8 cellular contexts compared by ENCODE assay signal in genomic region chr4:75512336-75513211, GRCh38. TPM values are rescaled to one million over a fixed set of nuclear protein-coding genes. Genes with fewer than 3 reads are reported as not detected.
DNase-seq lines count a peak whose midpoint lies in the region; ATAC-seq and TF ChIP-seq lines count a peak whose summit lies in the region.

No MANE protein-coding gene starts in this region.

- no peak for TF ChIP-seq CTCF in PC-9 (conservative IDR thresholded peaks at IDR 0.05)

- H3K27me3 Mint-ChIP-seq in activated CD4-positive, alpha-beta T cell treated with anti-CD3 and anti-CD28 coated beads, Interleukin-2, amount 10 ng/mL, durations not matched to agents 24 days and 14 days = no peaks in the 10 kb centered on the region

- no TSS peak for BruUV-seq in PC-9 (replicated peaks; lab: Mats Ljungman, UMichigan)

- POLR2A ChIA-PET in PC-9 (lab: Charles Lee; ENCODE audit: unreplicated experiment) = interaction anchor here (0.6 kb wide), 1 partner anchor 49 kb away, joined by 4 read pairs; no protein-coding TSS in a partner anchor

- H4K20me1 ChIP-seq in PC-9 (ENCODE audit: insufficient read depth) = no peaks in the 10 kb centered on the region

- CTCF ChIA-PET in PC-9 (lab: Charles Lee) = interaction anchor here (0.7 kb wide), 1 partner anchor 336 kb away, joined by 7 read pairs; no protein-coding TSS in a partner anchor

- peak overlapping the region; percentile 100; the same call in 1 of the 2 replicates for H2AFZ ChIP-seq in PC-9

- peaks cover 6% of the 10 kb centered on the region; the same call in 1 of the 2 replicates for H3K36me3 ChIP-seq in PC-9 (ENCODE audit: low read depth)

- H3K4me1 Mint-ChIP-seq in activated CD4-positive, alpha-beta T cell treated with anti-CD3 and anti-CD28 coated beads, Interleukin-2, amount 10 ng/mL, durations not matched to agents 24 days and 14 days = peaks cover 33% of the 10 kb centered on the region

- peaks cover 24% of the 10 kb centered on the region for H3K36me3 Mint-ChIP-seq in activated CD4-positive, alpha-beta T cell treated with anti-CD3 and anti-CD28 coated beads, Interleukin-2, amount 10 ng/mL, durations not matched to agents 24 days and 14 days (ENCODE audit: low read depth)

- no peaks in the 10 kb centered on the region for H3K9me3 ChIP-seq in PC-9 (ENCODE audit: insufficient read depth, low read depth)

- peak overlapping the region; percentile 95; the same call in 1 of the 2 replicates for H3K4me3 ChIP-seq in PC-9

- H3K27ac Mint-ChIP-seq in activated CD4-positive, alpha-beta T cell treated with anti-CD3 and anti-CD28 coated beads, Interleukin-2, amount 10 ng/mL, durations not matched to agents 24 days and 14 days = peak overlapping the region; percentile 69

- H3K9me2 ChIP-seq in PC-9 (ENCODE audit: insufficient read depth) = no peaks in the 10 kb centered on the region

- DNase-seq in activated CD4-positive, alpha-beta T cell treated with anti-CD3 and anti-CD28 coated beads, Interleukin-2, amount 10 ng/mL, durations not matched to agents 24 days and 14 days = no peak
- DNase-seq in activated CD4-positive, alpha-beta T cell treated with anti-CD3 and anti-CD28 coated beads, Interleukin-2, amount 50 U/mL, for 4 hours = no peak
- DNase-seq in PC-9 = no peak
- no peak for DNase-seq in epithelial cell of prostate (ENCODE audit: low read depth, low spot score)
- DNase-seq in renal cortical epithelial cell (ENCODE audit: low read depth) = peak; percentile 60
- no peak for DNase-seq in stimulated activated CD4-positive, alpha-beta T cell treated with anti-CD3 and anti-CD28 coated beads, Interleukin-1b, Interleukin-23, amount 100 ng/mL, for 48 hours
- no peak for DNase-seq in stimulated activated naive CD4-positive, alpha-beta T cell treated with Interleukin-2 at 50 U/mL for 16 hours (lab: John Stamatoyannopoulos, UW)

- H3K4me1 ChIP-seq in PC-9 (replicated peaks; ENCODE audit: insufficient read depth) = peaks cover 29% of the 10 kb centered on the region

- no peaks in the 10 kb centered on the region for H3K9me3 Mint-ChIP-seq in activated CD4-positive, alpha-beta T cell treated with anti-CD3 and anti-CD28 coated beads, Interleukin-2, amount 10 ng/mL, durations not matched to agents 24 days and 14 days

- intact Hi-C loops in activated CD4-positive, alpha-beta T cell treated with anti-CD3 and anti-CD28 coated beads, Interleukin-2, amount 10 ng/mL, durations not matched to agents 24 days and 14 days (cut with micrococcal nuclease) = loop anchor here (5.0 to 10.0 kb wide), 3 partner anchors 140 to 1565 kb away; partner anchors contain the start of genes CCNI and MTHFD2L
- intact Hi-C loops in PC-9 (cut with micrococcal nuclease; ENCODE audit: unreplicated experiment) = loop anchor here (5.0 kb wide), 1 partner anchor 45 kb away; the partner anchor contains the start of gene ODAPH

- H3K4me3 Mint-ChIP-seq in activated CD4-positive, alpha-beta T cell treated with anti-CD3 and anti-CD28 coated beads, Interleukin-2, amount 10 ng/mL, durations not matched to agents 24 days and 14 days = no peak overlapping the region

- ATAC-seq in GM21390 (IDR thresholded peaks at IDR 0.05; ENCODE audit: unreplicated experiment) = no peak

- peak overlapping the region; percentile 96 for H3K4me2 ChIP-seq in PC-9

- no peaks in the 10 kb centered on the region for H3K27me3 ChIP-seq in PC-9 (ENCODE audit: insufficient read depth, low read depth)

- H3K27ac ChIP-seq in PC-9 (no peak overlapping the region), epithelial cell of prostate (peak overlapping the region; percentile 88)

- H3K79me2 ChIP-seq in PC-9 (ENCODE audit: low read depth) = peaks cover 61% of the 10 kb centered on the region

- H3F3A ChIP-seq in PC-9 (ENCODE audit: insufficient read depth, low read depth) = peaks cover 8% of the 10 kb centered on the region; the same call in 1 of the 2 replicates

RNA-seq across cellular contexts. Expression of gene RCHY1, which starts 1.6 kb away (rescaled TPM):
- total RNA-seq in activated CD4-positive, alpha-beta T cell treated with anti-CD3 and anti-CD28 coated beads, Interleukin-2, amount 10 ng/mL, durations not matched to agents 24 days and 14 days = 22.4 and 29.4 TPM in 2 replicates
- 7.1 and 7.3 TPM in 2 replicates for total RNA-seq in PC-9 (2021)
- total RNA-seq in renal cortical epithelial cell = 68.2 and 74.9 TPM in 2 replicates

RNA-seq across cellular contexts. Expression of gene THAP6, which starts 1.7 kb away (rescaled TPM):
- 16.3 and 22.7 TPM in 2 replicates for total RNA-seq in activated CD4-positive, alpha-beta T cell treated with anti-CD3 and anti-CD28 coated beads, Interleukin-2, amount 10 ng/mL, durations not matched to agents 24 days and 14 days
- total RNA-seq in PC-9 (2021) (11.9 and 16.7 TPM in 2 replicates), renal cortical epithelial cell (10.6 and 17.4 TPM in 2 replicates)

RNA-seq across cellular contexts. Expression of gene ODAPH, which starts 43.3 kb away (rescaled TPM):
- 0.43 and 0.47 TPM in 2 replicates for total RNA-seq in activated CD4-positive, alpha-beta T cell treated with anti-CD3 and anti-CD28 coated beads, Interleukin-2, amount 10 ng/mL, durations not matched to agents 24 days and 14 days
- total RNA-seq in PC-9 (2021) (0.24 TPM in 1 of 2 replicates, not detected in the other), renal cortical epithelial cell (1.0 and 1.7 TPM in 2 replicates)
